1 cellular context compared by ENCODE assay signal in genomic region chr21:16159213-16159970, GRCh38.
TF ChIP-seq lines count a peak whose summit lies in the region.

No MANE protein-coding gene starts in this region.

TF ChIP-seq in GM23338, 12 proteins besides CTCF, POLR2A, EP300 and RAD21:
- TF ChIP-seq REST (IDR thresholded peaks at IDR 0.05; ENCODE audit: unreplicated experiment) (no peak), EZH2phosphoT487 (IDR thresholded peaks at IDR 0.05; ENCODE audit: unreplicated experiment) (no peak), ETS1 (IDR thresholded peaks at IDR 0.05) (no peak), NANOG (IDR thresholded peaks at IDR 0.05; ENCODE audit: borderline replicate concordance) (no peak), ZNF114 (CRISPR knock-in tag; IDR thresholded peaks at IDR 0.05) (no peak), EZH2 (IDR thresholded peaks at IDR 0.05; ENCODE audit: low read depth, unreplicated experiment) (no peak), CREB1 (CRISPR knock-in tag; IDR thresholded peaks at IDR 0.05; ENCODE audit: low read depth) (no peak), POLR2AphosphoS5 (IDR thresholded peaks at IDR 0.05; ENCODE audit: low read depth) (no peak), JUNB (IDR thresholded peaks at IDR 0.05; ENCODE audit: unreplicated experiment) (no peak), STAT1 (IDR thresholded peaks at IDR 0.05; ENCODE audit: unreplicated experiment) (no peak), ZNF331 (CRISPR knock-in tag; IDR thresholded peaks at IDR 0.05; ENCODE audit: low read depth) (no peak)
- TF ChIP-seq, protein P1, sequence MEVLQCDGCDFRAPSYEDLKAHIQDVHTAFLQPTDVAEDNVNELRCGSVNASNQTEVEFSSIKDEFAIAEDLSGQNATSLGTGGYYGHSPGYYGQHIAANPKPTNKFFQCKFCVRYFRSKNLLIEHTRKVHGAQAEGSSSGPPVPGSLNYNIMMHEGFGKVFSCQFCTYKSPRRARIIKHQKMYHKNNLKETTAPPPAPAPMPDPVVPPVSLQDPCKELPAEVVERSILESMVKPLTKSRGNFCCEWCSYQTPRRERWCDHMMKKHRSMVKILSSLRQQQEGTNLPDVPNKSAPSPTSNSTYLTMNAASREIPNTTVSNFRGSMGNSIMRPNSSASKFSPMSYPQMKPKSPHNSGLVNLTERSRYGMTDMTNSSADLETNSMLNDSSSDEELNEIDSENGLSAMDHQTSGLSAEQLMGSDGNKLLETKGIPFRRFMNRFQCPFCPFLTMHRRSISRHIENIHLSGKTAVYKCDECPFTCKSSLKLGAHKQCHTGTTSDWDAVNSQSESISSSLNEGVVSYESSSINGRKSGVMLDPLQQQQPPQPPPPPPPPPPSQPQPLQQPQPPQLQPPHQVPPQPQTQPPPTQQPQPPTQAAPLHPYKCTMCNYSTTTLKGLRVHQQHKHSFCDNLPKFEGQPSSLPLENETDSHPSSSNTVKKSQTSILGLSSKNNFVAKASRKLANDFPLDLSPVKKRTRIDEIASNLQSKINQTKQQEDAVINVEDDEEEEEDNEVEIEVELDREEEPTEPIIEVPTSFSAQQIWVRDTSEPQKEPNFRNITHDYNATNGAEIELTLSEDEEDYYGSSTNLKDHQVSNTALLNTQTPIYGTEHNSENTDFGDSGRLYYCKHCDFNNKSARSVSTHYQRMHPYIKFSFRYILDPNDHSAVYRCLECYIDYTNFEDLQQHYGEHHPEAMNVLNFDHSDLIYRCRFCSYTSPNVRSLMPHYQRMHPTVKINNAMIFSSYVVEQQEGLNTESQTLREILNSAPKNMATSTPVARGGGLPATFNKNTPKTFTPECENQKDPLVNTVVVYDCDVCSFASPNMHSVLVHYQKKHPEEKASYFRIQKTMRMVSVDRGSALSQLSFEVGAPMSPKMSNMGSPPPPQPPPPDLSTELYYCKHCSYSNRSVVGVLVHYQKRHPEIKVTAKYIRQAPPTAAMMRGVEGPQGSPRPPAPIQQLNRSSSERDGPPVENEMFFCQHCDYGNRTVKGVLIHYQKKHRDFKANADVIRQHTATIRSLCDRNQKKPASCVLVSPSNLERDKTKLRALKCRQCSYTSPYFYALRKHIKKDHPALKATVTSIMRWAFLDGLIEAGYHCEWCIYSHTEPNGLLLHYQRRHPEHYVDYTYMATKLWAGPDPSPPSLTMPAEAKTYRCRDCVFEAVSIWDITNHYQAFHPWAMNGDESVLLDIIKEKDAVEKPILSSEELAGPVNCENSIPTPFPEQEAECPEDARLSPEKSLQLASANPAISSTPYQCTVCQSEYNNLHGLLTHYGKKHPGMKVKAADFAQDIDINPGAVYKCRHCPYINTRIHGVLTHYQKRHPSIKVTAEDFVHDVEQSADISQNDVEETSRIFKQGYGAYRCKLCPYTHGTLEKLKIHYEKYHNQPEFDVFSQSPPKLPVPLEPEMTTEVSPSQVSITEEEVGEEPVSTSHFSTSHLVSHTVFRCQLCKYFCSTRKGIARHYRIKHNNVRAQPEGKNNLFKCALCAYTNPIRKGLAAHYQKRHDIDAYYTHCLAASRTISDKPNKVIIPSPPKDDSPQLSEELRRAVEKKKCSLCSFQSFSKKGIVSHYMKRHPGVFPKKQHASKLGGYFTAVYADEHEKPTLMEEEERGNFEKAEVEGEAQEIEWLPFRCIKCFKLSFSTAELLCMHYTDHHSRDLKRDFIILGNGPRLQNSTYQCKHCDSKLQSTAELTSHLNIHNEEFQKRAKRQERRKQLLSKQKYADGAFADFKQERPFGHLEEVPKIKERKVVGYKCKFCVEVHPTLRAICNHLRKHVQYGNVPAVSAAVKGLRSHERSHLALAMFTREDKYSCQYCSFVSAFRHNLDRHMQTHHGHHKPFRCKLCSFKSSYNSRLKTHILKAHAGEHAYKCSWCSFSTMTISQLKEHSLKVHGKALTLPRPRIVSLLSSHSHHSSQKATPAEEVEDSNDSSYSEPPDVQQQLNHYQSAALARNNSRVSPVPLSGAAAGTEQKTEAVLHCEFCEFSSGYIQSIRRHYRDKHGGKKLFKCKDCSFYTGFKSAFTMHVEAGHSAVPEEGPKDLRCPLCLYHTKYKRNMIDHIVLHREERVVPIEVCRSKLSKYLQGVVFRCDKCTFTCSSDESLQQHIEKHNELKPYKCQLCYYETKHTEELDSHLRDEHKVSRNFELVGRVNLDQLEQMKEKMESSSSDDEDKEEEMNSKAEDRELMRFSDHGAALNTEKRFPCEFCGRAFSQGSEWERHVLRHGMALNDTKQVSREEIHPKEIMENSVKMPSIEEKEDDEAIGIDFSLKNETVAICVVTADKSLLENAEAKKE (CRISPR knock-in tag; IDR thresholded peaks at IDR 0.05): no peak
